In genomic region chr17:8930664-8931063, GRCh38 we compare ENCODE assay signal across 1 cellular context.
TF ChIP-seq lines count a peak whose summit lies in the region.

No MANE protein-coding gene starts in this region.

TF ChIP-seq in WTC11, 78 proteins besides CTCF, POLR2A, EP300 and RAD21 (continued from another document):
- TF ChIP-seq ARID4B (CRISPR knock-in tag; IDR thresholded peaks at IDR 0.05; ENCODE audit: borderline replicate concordance), result no peak
- TF ChIP-seq, protein P1, sequence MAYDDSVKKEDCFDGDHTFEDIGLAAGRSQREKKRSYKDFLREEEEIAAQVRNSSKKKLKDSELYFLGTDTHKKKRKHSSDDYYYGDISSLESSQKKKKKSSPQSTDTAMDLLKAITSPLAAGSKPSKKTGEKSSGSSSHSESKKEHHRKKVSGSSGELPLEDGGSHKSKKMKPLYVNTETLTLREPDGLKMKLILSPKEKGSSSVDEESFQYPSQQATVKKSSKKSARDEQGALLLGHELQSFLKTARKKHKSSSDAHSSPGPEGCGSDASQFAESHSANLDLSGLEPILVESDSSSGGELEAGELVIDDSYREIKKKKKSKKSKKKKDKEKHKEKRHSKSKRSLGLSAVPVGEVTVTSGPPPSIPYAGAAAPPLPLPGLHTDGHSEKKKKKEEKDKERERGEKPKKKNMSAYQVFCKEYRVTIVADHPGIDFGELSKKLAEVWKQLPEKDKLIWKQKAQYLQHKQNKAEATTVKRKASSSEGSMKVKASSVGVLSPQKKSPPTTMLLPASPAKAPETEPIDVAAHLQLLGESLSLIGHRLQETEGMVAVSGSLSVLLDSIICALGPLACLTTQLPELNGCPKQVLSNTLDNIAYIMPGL (CRISPR knock-in tag; IDR thresholded peaks at IDR 0.05), result no peak
- no peak for TF ChIP-seq FOXP4 (CRISPR knock-in tag; IDR thresholded peaks at IDR 0.05)
- TF ChIP-seq TEAD4 (CRISPR knock-in tag; IDR thresholded peaks at IDR 0.05), result no peak
- TF ChIP-seq E2F4 (CRISPR knock-in tag; IDR thresholded peaks at IDR 0.05; ENCODE audit: borderline replicate concordance, low read depth), result no peak
- TF ChIP-seq TEAD1 (CRISPR knock-in tag; IDR thresholded peaks at IDR 0.05), result no peak
- no peak for TF ChIP-seq ZNF219 (CRISPR knock-in tag; IDR thresholded peaks at IDR 0.05; ENCODE audit: borderline replicate concordance)
- no peak for TF ChIP-seq NR1H2 (CRISPR knock-in tag; IDR thresholded peaks at IDR 0.05)
- no peak for TF ChIP-seq AFF4 (CRISPR knock-in tag; IDR thresholded peaks at IDR 0.05; ENCODE audit: borderline replicate concordance)
- TF ChIP-seq IRF2 (CRISPR knock-in tag; IDR thresholded peaks at IDR 0.05; ENCODE audit: borderline replicate concordance, low read depth), result no peak
